Comparison of ENCODE assay signal across 1 cellular context in genomic region chr1:170701962-170702361, GRCh38.
TF ChIP-seq lines count a peak whose summit lies in the region.

No MANE protein-coding gene starts in this region.

TF ChIP-seq in IMR-90, 13 proteins besides CTCF, POLR2A, EP300 and RAD21 (continued from another document):
- TF ChIP-seq MAFK (IDR thresholded peaks at IDR 0.05; ENCODE audit: low read depth, low read length) (no peak), MAZ (IDR thresholded peaks at IDR 0.05; ENCODE audit: borderline replicate concordance, low read depth, low read length) (no peak), SMC3 (IDR thresholded peaks at IDR 0.05; ENCODE audit: low read depth, low read length) (no peak), ELK1 (IDR thresholded peaks at IDR 0.05; ENCODE audit: borderline replicate concordance, low read depth, low read length) (no peak)
